ENCODE assay signal across 17 cellular contexts in the genomic region with DNA sequence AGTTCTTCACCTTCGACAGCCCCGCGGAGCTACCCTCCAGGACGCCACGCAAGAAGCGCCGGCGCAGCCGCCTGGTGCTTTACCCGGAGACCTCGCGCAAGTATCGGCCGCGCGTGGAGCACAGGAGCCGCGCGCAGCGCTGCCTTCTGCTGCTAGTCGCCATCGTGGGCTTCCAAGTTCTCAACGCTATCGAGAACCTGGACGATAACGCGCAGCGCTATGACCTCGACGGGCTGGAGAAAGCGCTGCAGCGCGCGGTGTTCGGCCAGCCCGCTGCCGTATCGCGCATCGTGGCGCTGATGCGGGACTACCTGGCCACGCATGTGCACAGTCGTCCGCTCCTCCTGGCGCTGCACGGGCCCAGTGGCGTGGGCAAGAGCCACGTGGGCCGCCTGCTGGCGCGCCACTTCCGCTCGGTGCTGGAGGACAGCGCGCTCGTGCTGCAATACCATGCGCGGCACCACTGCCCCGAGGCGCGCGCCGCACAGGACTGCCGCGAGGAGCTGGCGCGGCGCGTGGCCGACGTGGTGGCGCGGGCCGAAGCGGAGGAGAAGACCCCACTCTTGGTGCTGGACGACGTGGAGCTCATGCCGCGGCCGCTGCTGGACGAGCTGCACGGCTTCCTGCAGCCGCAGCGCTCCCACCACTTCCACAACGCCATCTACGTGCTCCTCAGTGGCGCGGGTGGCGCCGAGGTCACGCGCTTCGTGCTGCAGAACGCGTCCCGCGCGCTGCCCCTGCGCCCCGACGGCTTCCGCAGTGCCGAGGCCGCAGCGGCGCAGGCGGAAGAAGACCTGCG. TPM values are rescaled to one million over a fixed set of nuclear protein-coding genes. Genes with fewer than 3 reads are reported as not detected.
DNase-seq lines count a peak whose midpoint lies in the region; ATAC-seq, FAIRE-seq and TF ChIP-seq lines count a peak whose summit lies in the region.
"Had no signal": no experiment of that assay in that cellular context is flagged by ENCODE, and none has a peak within 500 bp of the region (broad histone marks: within the 10 kb centered on the region; RNA-seq: fewer than 3 reads in every experiment).

No MANE protein-coding gene starts in this region.

- RAD21 ChIA-PET in HCT116 (lab: Charles Lee; ENCODE audit: low non-redundant PET in 1 of 2, low total read pairs in 2 of 2, uncharacterized antibody in 2 of 2, unreplicated experiment in 2 of 2), result no interaction called here

- POLR2A ChIA-PET in AG04449 (lab: Yijun Ruan, JAX) (interaction anchor here (1.2 kb wide), 1 partner anchor 38 kb away, joined by 3 read pairs; a partner anchor contains a TSS), HCT116 (lab: Charles Lee) (no interaction called here)

- TF ChIP-seq POLR2A in HCT116 (IDR thresholded peaks at IDR 0.05; ENCODE audit: borderline replicate concordance, extremely low read depth, insufficient read depth, insufficient read length), result no peak

- 0 out of 2 replicates have a peak overlapping the region, but pooled peaks have one; percentile 85 for H3K4me2 ChIP-seq in HCT116 (ENCODE audit: low read length)

- TF ChIP-seq RAD21 in HCT116 (IDR thresholded peaks at IDR 0.05; ENCODE audit: low read depth), result no peak

- intact Hi-C loops in HCT116 (cut with micrococcal nuclease) (no loop called here), posterior vena cava (cut with DNase I) (no loop called here), tibial artery (cut with DNase I; ENCODE audit: low total_unique reads) (no loop called here), pancreas (cut with DNase I) (loop anchor here in 1 of 3 donors (10.0 kb wide), 1 partner anchor 246 kb away; no protein-coding TSS in a partner anchor)

- H3K9ac ChIP-seq in HCT116 (ENCODE audit: low read length) (no peak overlapping the region), mucosa of rectum (ENCODE audit: low read depth in 1 of 2, low read length in 2 of 2) (peak overlapping the region in 1 of 2 donors; percentile 99)

- CTCF ChIA-PET in AG04449 (lab: Yijun Ruan, JAX) (interaction anchor here (1.4 kb wide), 1 partner anchor 15 kb away, joined by 5 read pairs; no protein-coding TSS in a partner anchor), HCT116 (lab: Charles Lee) (no interaction called here)

- peaks cover 0 to 13% of the 10 kb centered on the region in 2 experiments; a peak in 3 of 4 replicates for H3K36me3 ChIP-seq in HCT116 (ENCODE audit: control insufficient read depth in 1 of 2, insufficient read depth in 2 of 2, low read length in 2 of 2)
- peaks cover 0 to 6% of the 10 kb centered on the region in 2 donors for H3K36me3 ChIP-seq in esophagus (ENCODE audit: control insufficient read depth in 2 of 2, insufficient read depth in 2 of 2, low read length in 1 of 2)
- H3K36me3 ChIP-seq in mucosa of rectum (ENCODE audit: control insufficient read depth in 2 of 2, insufficient read depth in 2 of 2, low read length in 2 of 2), result peaks cover 16 to 17% of the 10 kb centered on the region in 2 donors
- peaks cover 0 to 3% (median 0%) of the 10 kb centered on the region in 3 donors for H3K36me3 ChIP-seq in tibial artery
- no peaks in the 10 kb centered on the region for H3K36me3 ChIP-seq in pancreas

- no peak for TF ChIP-seq CTCF in AG04449 (IDR thresholded peaks at IDR 0.05; ENCODE audit: insufficient read depth, low read length, missing control alignments)
- no peak for TF ChIP-seq CTCF in HCT116 (IDR thresholded peaks at IDR 0.05 in 2 of 3, conservative IDR thresholded peaks at IDR 0.05 in 1 of 3; ENCODE audit: borderline replicate concordance in 1 of 3, insufficient read depth in 1 of 3, low read depth in 2 of 3, low read length in 2 of 3)
- no peak for TF ChIP-seq CTCF in tibial artery (IDR thresholded peaks at IDR 0.05)
- TF ChIP-seq CTCF in pancreas (IDR thresholded peaks at IDR 0.05), result no peak

- no peaks in the 10 kb centered on the region for H3K27me3 ChIP-seq in HCT116 (ENCODE audit: insufficient read depth, low read length)
- peaks cover 0 to 11% of the 10 kb centered on the region in 2 donors for H3K27me3 ChIP-seq in esophagus (ENCODE audit: control insufficient read depth in 1 of 2, insufficient read depth in 2 of 2, low read length in 2 of 2)
- H3K27me3 ChIP-seq in mucosa of rectum (ENCODE audit: control insufficient read depth in 2 of 2, insufficient read depth in 2 of 2, low read length in 2 of 2), result no peaks in the 10 kb centered on the region
- peaks cover 0 to 60% of the 10 kb centered on the region in 2 donors for H3K27me3 ChIP-seq in tibial artery
- no peaks in the 10 kb centered on the region for H3K27me3 ChIP-seq in pancreas
- H3K27me3 ChIP-seq: ascending aorta had no signal

- H2AFZ ChIP-seq in HCT116 (ENCODE audit: low read depth, low read length, poor library complexity, severe bottlenecking), result no peak overlapping the region

- H3K4me1 ChIP-seq in HCT116 (ENCODE audit: control insufficient read depth in 1 of 2, insufficient read depth in 2 of 2, low read length in 2 of 2), result peaks cover 26 to 41% of the 10 kb centered on the region in 2 experiments
- H3K4me1 ChIP-seq in esophagus (ENCODE audit: control insufficient read depth in 2 of 2, insufficient read depth in 2 of 2, low read length in 1 of 2), result peaks cover 0 to 20% of the 10 kb centered on the region in 2 donors
- H3K4me1 ChIP-seq in mucosa of rectum (ENCODE audit: control insufficient read depth in 2 of 2, insufficient read depth in 2 of 2, low read length in 2 of 2), result peaks cover 21 to 30% of the 10 kb centered on the region in 2 donors
- H3K4me1 ChIP-seq in tibial artery, result peaks cover 0 to 40% (median 30%) of the 10 kb centered on the region in 4 donors
- peaks cover 0 to 9% (median 8%) of the 10 kb centered on the region in 3 donors for H3K4me1 ChIP-seq in pancreas

- DNase-seq in AG04449 (ENCODE audit: low read depth, low spot score) (no peak), HCT116 (ENCODE audit: low read depth, low spot score) (no peak), posterior vena cava (ENCODE audit: low spot score) (no peak), tibial artery (no peak), NCI-H1048 (lab: John Stamatoyannopoulos, UW) (no peak), pancreas (no peak)
- DNase-seq: activated CD4-positive, alpha-beta T cell treated with anti-CD3 and anti-CD28 coated beads for 36 hours; C1 segment of cervical spinal cord; effector memory CD8-positive, alpha-beta T cell; nucleus accumbens; T-helper 1 cell had no signal

- 83 to 90% methylated on average over 108 to 109 of the region's 109 CpGs for WGBS in esophagus, 2 donors
- 88 to 94% methylated on average over 107 to 109 of the region's 109 CpGs for WGBS in pancreas, 2 donors

- no peaks in the 10 kb centered on the region for H3K9me2 ChIP-seq in HCT116 (ENCODE audit: insufficient read depth)

- H3K27ac ChIP-seq in HCT116 (ENCODE audit: low read depth, low read length) (peak overlapping the region; percentile 96; the same call in 1 of the 2 replicates), esophagus (ENCODE audit: low read depth in 2 of 2, low read length in 1 of 2) (no peak overlapping the region), mucosa of rectum (ENCODE audit: low read depth in 2 of 2, low read length in 2 of 2) (no peak overlapping the region), tibial artery (no peak overlapping the region), pancreas (no peak overlapping the region)

- H4K20me1 ChIP-seq in HCT116 (ENCODE audit: insufficient read depth), result no peaks in the 10 kb centered on the region

- H3K9me3 ChIP-seq in HCT116 (ENCODE audit: control insufficient read depth in 1 of 2, insufficient read depth in 1 of 2, low read depth in 1 of 2, low read length in 2 of 2) (no peaks in the 10 kb centered on the region), esophagus (ENCODE audit: control insufficient read depth in 2 of 2, insufficient read depth in 1 of 2, low read depth in 1 of 2, low read length in 1 of 2) (peaks cover 0 to 3% of the 10 kb centered on the region in 2 donors), mucosa of rectum (ENCODE audit: control insufficient read depth in 2 of 2, low read length in 2 of 2) (no peaks in the 10 kb centered on the region), tibial artery (no peaks in the 10 kb centered on the region), pancreas (no peaks in the 10 kb centered on the region)
- H3K9me3 ChIP-seq: ascending aorta had no signal

- peak overlapping the region; percentile 63; the same call in 1 of the 2 replicates for H3K4me3 ChIP-seq in AG04449 (ENCODE audit: low read depth, low read length)
- no peak overlapping the region for H3K4me3 ChIP-seq in HCT116 (replicated peaks in 1 of 2; ENCODE audit: low read depth in 1 of 2, low read length in 2 of 2)
- H3K4me3 ChIP-seq in esophagus (ENCODE audit: low read depth in 1 of 2, low read length in 2 of 2), result peak overlapping the region; percentile 46 to 53
- peak overlapping the region; percentile 85 for H3K4me3 ChIP-seq in mucosa of rectum (ENCODE audit: low read length in 2 of 2)
- H3K4me3 ChIP-seq in tibial artery, result no peak overlapping the region
- H3K4me3 ChIP-seq in pancreas, result peak overlapping the region in 1 of 4 donors; percentile 45

- ATAC-seq in HCT116 (no peak), pancreas (no peak)

- FAIRE-seq in pancreas (lab: Jason Lieb, UNC), result no peak

- peaks cover 34% of the 10 kb centered on the region for H3K79me2 ChIP-seq in HCT116 (ENCODE audit: insufficient read depth, low read length)

- BruUV-seq in HCT116 (replicated peaks; lab: Mats Ljungman, UMichigan), result no TSS peak

TF ChIP-seq in HCT116, 20 proteins besides CTCF, POLR2A, EP300 and RAD21 (continues in another document):
- no peak for TF ChIP-seq CBX3 (IDR thresholded peaks at IDR 0.05; ENCODE audit: low read depth)

RNA-seq across cellular contexts. Expression of a gene that starts 1.6 kb away (rescaled TPM):
- total RNA-seq in HCT116 (2021; ENCODE audit: unreplicated experiment), result 34.0 TPM
- polyA plus RNA-seq in HCT116 (2012), result 21.6 and 22.8 TPM in 2 replicates
- polyA plus RNA-seq in esophagus, result 1 to 10 TPM; 1.5 to 4.3 TPM
- total RNA-seq in posterior vena cava, result 1 to 10 TPM; 5.3 to 7.0 TPM
- total RNA-seq in pancreas, result 1 to 10 TPM; 2.5 to 6.8 (median 4.3) TPM
- 1 to 10 TPM; 1.4 to 3.0 TPM for polyA plus RNA-seq in pancreas

RNA-seq across cellular contexts. Expression of a gene that starts 23.0 kb away (rescaled TPM):
- total RNA-seq in HCT116 (2021; ENCODE audit: unreplicated experiment) (22.2 TPM), posterior vena cava (1 to 10 TPM; 5.6 to 9.0 TPM), pancreas (10 to 100 TPM in 4 of 6 donors, 1 to 10 TPM in 2; 7.5 to 23.4 (median 13.6) TPM)
- polyA plus RNA-seq in HCT116 (2012), result 5.9 and 7.2 TPM in 2 replicates
- polyA plus RNA-seq in esophagus (1 to 10 TPM; 1.6 to 7.8 TPM), pancreas (1 to 10 TPM; 1.3 to 2.7 TPM)

RNA-seq across cellular contexts. Expression of a gene that starts 24.0 kb away (rescaled TPM):
- 86.4 TPM for total RNA-seq in HCT116 (2021; ENCODE audit: unreplicated experiment)
- 85.5 and 92.1 TPM in 2 replicates for polyA plus RNA-seq in HCT116 (2012)
- 10 to 100 TPM; 31.7 to 34.7 TPM for polyA plus RNA-seq in esophagus
- 10 to 100 TPM; 33.3 to 36.7 TPM for total RNA-seq in posterior vena cava
- 10 to 100 TPM; 22.3 to 34.0 (median 29.0) TPM for total RNA-seq in pancreas
- 10 to 100 TPM; 28.7 to 34.2 TPM for polyA plus RNA-seq in pancreas

RNA-seq across cellular contexts. Expression of a gene that starts 28.0 kb away (rescaled TPM):
- total RNA-seq in HCT116 (2021; ENCODE audit: unreplicated experiment), result not detected
- polyA plus RNA-seq in HCT116 (2012), result 0.40 TPM in 2 replicates
- not detected for polyA plus RNA-seq in esophagus
- not detected for total RNA-seq in posterior vena cava
- total RNA-seq in pancreas, result not detected
- polyA plus RNA-seq in pancreas, result under 1 TPM in 1 of 2 donors, not detected in 1; 0.23 TPM
- total RNA-seq: activated CD4-positive, alpha-beta T cell treated with anti-CD3 and anti-CD28 coated beads for 36 hours; ascending aorta; H4; lung microvascular endothelial cell; ureter had no signal

RNA-seq across cellular contexts. Expression of a gene that starts 38.0 kb away (rescaled TPM):
- total RNA-seq in HCT116 (2021; ENCODE audit: unreplicated experiment) (502 TPM), posterior vena cava (100 to 1,000 TPM; 178 to 185 TPM), pancreas (10 to 100 TPM; 40.9 to 87.6 (median 64.7) TPM)
- polyA plus RNA-seq in HCT116 (2012), result 824 and 914 TPM in 2 replicates
- polyA plus RNA-seq in esophagus (100 to 1,000 TPM; 415 to 578 TPM), pancreas (100 to 1,000 TPM in 1 of 2 donors, 10 to 100 TPM in 1; 96.2 to 143 TPM)

Comparison
In these comparisons a context has a peak if more than half of its experiments do, and no peak if none do; other contexts are left out.
1. H3K4me3 ChIP-seq: peak in AG04449 (single experiment), esophagus (2 of 2) and mucosa of rectum (2 of 2); none in HCT116 (0 of 2) and tibial artery (0 of 2).